Comparison of ENCODE assay signal across 6 cellular contexts in genomic region chr3:50604110-50604621, GRCh38. TPM values are rescaled to one million over a fixed set of nuclear protein-coding genes. Genes with fewer than 3 reads are reported as not detected.
A peak's percentile ranks its signal among the peaks of the same experiment; 100 is the strongest.
DNase-seq lines count a peak whose midpoint lies in the region; FAIRE-seq and TF ChIP-seq lines count a peak whose summit lies in the region.

No MANE protein-coding gene starts in this region.

- DNase-seq in activated CD8-positive, alpha-beta memory T cell treated with anti-CD3 and anti-CD28 coated beads for 24 hours: peak; percentile 82
- DNase-seq in activated CD8-positive, alpha-beta memory T cell treated with anti-CD3 and anti-CD28 coated beads, Interleukin-2, amount 50 U/mL, for 4 hours: no peak
- DNase-seq in effector memory CD4-positive, alpha-beta T cell: no peak
- no peak for DNase-seq in GM12892 (ENCODE audit: insufficient read length)
- no peak for DNase-seq in activated CD4-positive, CD25-positive, alpha-beta regulatory T cell treated with anti-CD3 and anti-CD28 coated beads, Interleukin-2, amount 50 U/mL, for 72 hours

- peaks cover 97% of the 10 kb centered on the region for H3K4me1 ChIP-seq in effector memory CD4-positive, alpha-beta T cell (ENCODE audit: control insufficient read depth, insufficient read depth, low read length, poor library complexity, severe bottlenecking)
- peaks cover 48% of the 10 kb centered on the region for H3K4me1 ChIP-seq in stomach smooth muscle (ENCODE audit: control insufficient read depth, insufficient read depth, low read length)

- H3K27me3 ChIP-seq in effector memory CD4-positive, alpha-beta T cell (replicated peaks; ENCODE audit: control insufficient read depth, insufficient read depth, low read length, poor library complexity, severe bottlenecking): no peaks in the 10 kb centered on the region
- no peaks in the 10 kb centered on the region for H3K27me3 ChIP-seq in stomach smooth muscle (ENCODE audit: control insufficient read depth in 1 of 2, insufficient read depth in 2 of 2, low read length in 2 of 2)

- peaks cover 52% of the 10 kb centered on the region for H3K36me3 ChIP-seq in effector memory CD4-positive, alpha-beta T cell (ENCODE audit: control insufficient read depth, insufficient read depth, low read length)
- peaks cover 13 to 23% of the 10 kb centered on the region in 2 donors for H3K36me3 ChIP-seq in stomach smooth muscle (ENCODE audit: control insufficient read depth in 2 of 2, insufficient read depth in 2 of 2, low read length in 2 of 2)

- H3K9ac ChIP-seq in stomach smooth muscle (ENCODE audit: low read length in 2 of 2): no peak overlapping the region

- no peaks in the 10 kb centered on the region for H3K9me3 ChIP-seq in effector memory CD4-positive, alpha-beta T cell (ENCODE audit: control insufficient read depth, low read length)
- H3K9me3 ChIP-seq in stomach smooth muscle (ENCODE audit: control insufficient read depth in 2 of 2, low read length in 2 of 2): no peaks in the 10 kb centered on the region

- peak overlapping the region; percentile 20 for H3K4me3 ChIP-seq in effector memory CD4-positive, alpha-beta T cell (ENCODE audit: insufficient read depth, low read depth, low read length, poor library complexity, severe bottlenecking)
- no peak overlapping the region for H3K4me3 ChIP-seq in stomach smooth muscle (ENCODE audit: low read length in 2 of 2)

- no peak for FAIRE-seq in GM12892 (lab: Jason Lieb, UNC)

- TF ChIP-seq POLR2A in GM12892 (IDR thresholded peaks at IDR 0.05; ENCODE audit: low read depth, low read length): no peak

- peak overlapping the region; percentile 95 for H3K27ac ChIP-seq in effector memory CD4-positive, alpha-beta T cell (ENCODE audit: insufficient read depth, low read length, poor library complexity, severe bottlenecking)
- H3K27ac ChIP-seq in stomach smooth muscle (ENCODE audit: low read length): peak overlapping the region; percentile 6

RNA-seq across cellular contexts. Expression of gene CISH, which starts 7.4 kb away (rescaled TPM):
- 1.3 TPM for polyA plus RNA-seq in GM12892 (2012; ENCODE audit: missing spikeins)

RNA-seq across cellular contexts. Expression of gene MAPKAPK3, which starts 12.8 kb away (rescaled TPM):
- polyA plus RNA-seq in GM12892 (2012; ENCODE audit: missing spikeins): 9.3 TPM

RNA-seq across cellular contexts. Expression of gene HEMK1, which starts 34.8 kb away (rescaled TPM):
- polyA plus RNA-seq in GM12892 (2012; ENCODE audit: missing spikeins): 15.1 TPM

RNA-seq across cellular contexts. Expression of gene C3orf18, which starts 36.6 kb away (rescaled TPM):
- 1.9 TPM for polyA plus RNA-seq in GM12892 (2012; ENCODE audit: missing spikeins)
